Comparison of ENCODE assay signal across 1 cellular context in genomic region chr1:119771770-119772169, GRCh38.
TF ChIP-seq lines count a peak whose summit lies in the region.

No MANE protein-coding gene starts in this region.

TF ChIP-seq in SK-N-SH treated with all-trans-retinoic acid at 6 μM for 48 hours, 23 proteins besides CTCF, POLR2A, EP300 and RAD21 (continued from another document):
- no peak for TF ChIP-seq PATZ1 (CRISPR knock-in tag; IDR thresholded peaks at IDR 0.05; ENCODE audit: borderline replicate concordance)
- TF ChIP-seq GLIS3 (CRISPR knock-in tag; IDR thresholded peaks at IDR 0.05): no peak
- no peak for TF ChIP-seq CREB5 (CRISPR knock-in tag; IDR thresholded peaks at IDR 0.05; ENCODE audit: low read depth)
- TF ChIP-seq ESRRG (CRISPR knock-in tag; IDR thresholded peaks at IDR 0.05): no peak
- TF ChIP-seq, protein P1, sequence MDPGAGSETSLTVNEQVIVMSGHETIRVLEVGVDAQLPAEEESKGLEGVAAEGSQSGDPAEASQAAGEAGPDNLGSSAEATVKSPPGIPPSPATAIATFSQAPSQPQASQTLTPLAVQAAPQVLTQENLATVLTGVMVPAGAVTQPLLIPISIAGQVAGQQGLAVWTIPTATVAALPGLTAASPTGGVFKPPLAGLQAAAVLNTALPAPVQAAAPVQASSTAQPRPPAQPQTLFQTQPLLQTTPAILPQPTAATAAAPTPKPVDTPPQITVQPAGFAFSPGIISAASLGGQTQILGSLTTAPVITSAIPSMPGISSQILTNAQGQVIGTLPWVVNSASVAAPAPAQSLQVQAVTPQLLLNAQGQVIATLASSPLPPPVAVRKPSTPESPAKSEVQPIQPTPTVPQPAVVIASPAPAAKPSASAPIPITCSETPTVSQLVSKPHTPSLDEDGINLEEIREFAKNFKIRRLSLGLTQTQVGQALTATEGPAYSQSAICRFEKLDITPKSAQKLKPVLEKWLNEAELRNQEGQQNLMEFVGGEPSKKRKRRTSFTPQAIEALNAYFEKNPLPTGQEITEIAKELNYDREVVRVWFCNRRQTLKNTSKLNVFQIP (CRISPR knock-in tag; IDR thresholded peaks at IDR 0.05; ENCODE audit: borderline replicate concordance, low read depth): no peak
- no peak for TF ChIP-seq RARB (CRISPR knock-in tag; IDR thresholded peaks at IDR 0.05)
- TF ChIP-seq BACH2 (CRISPR knock-in tag; IDR thresholded peaks at IDR 0.05; ENCODE audit: borderline replicate concordance): no peak
- no peak for TF ChIP-seq ZNF8 (CRISPR knock-in tag; IDR thresholded peaks at IDR 0.05)
